In the genomic region with DNA sequence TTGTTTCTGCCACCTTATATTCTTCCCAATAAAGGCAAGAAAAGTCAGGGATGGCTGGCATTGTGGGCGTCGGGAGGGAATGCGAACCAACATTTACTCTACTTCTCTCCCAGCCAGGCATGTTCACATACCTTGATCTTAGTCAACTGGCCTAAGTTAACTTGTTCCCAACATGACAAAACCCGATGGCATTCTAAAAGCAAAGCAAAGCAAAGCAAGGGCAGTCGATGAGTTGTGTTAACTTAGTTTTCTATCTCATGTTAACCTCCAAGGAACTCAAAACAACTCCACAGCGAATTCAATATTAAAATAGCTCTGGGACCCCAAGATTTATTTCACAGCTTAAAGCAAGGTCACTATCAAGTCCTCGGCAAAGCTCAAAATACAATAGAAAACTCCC, we compare ENCODE assay signal across 9 cellular contexts. TPM values are rescaled to one million over a fixed set of nuclear protein-coding genes. Genes with fewer than 3 reads are reported as not detected.
A peak's percentile ranks its signal among the peaks of the same experiment; 100 is the strongest.
DNase-seq lines count a peak whose midpoint lies in the region; ATAC-seq and TF ChIP-seq lines count a peak whose summit lies in the region.
"Had no signal": no experiment of that assay in that cellular context is flagged by ENCODE, and none has a peak within 500 bp of the region (broad histone marks: within the 10 kb centered on the region; RNA-seq: fewer than 3 reads in every experiment).

No MANE protein-coding gene starts in this region.

- DNase-seq in left ventricle myocardium inferior (no peak), cardiac septum (ENCODE audit: low spot score) (no peak), astrocyte of the cerebellum (ENCODE audit: low read depth) (no peak), memory B cell (ENCODE audit: low spot score in 2 of 2) (no peak), uterus (no peak), germinal center (ENCODE audit: low spot score) (no peak), medulla oblongata (ENCODE audit: extremely low spot score) (no peak), SK-N-DZ (ENCODE audit: low spot score) (no peak)
- DNase-seq: NCI-H1092 treated with DMSO at 0.1 percent for 48 hours had no signal

- in situ Hi-C loops in astrocyte of the cerebellum (cut with HindIII; ENCODE audit: low sequenced_read_pairs), result no loop called here

- peak overlapping the region; percentile 91 for H3K4me3 Mint-ChIP-seq in memory B cell

- no peak for ATAC-seq in memory B cell (ENCODE audit: low read depth)

- H3K27me3 ChIP-seq in left ventricle myocardium inferior (ENCODE audit: low read depth), result no peaks in the 10 kb centered on the region
- H3K27me3 ChIP-seq in uterus, result no peaks in the 10 kb centered on the region

- H3K27ac ChIP-seq in left ventricle myocardium inferior (replicated peaks) (peak overlapping the region; percentile 94), uterus (peak overlapping the region; percentile 85)

- TF ChIP-seq POLR2A in uterus (IDR thresholded peaks at IDR 0.05), result no peak

- TF ChIP-seq CTCF in left ventricle myocardium inferior (IDR thresholded peaks at IDR 0.05; ENCODE audit: borderline replicate concordance) (no peak), astrocyte of the cerebellum (IDR thresholded peaks at IDR 0.05; ENCODE audit: low read depth, low read length, missing control alignments) (no peak), uterus (IDR thresholded peaks at IDR 0.05) (no peak)

- peaks cover 31% of the 10 kb centered on the region for H3K4me1 Mint-ChIP-seq in memory B cell

- H3K27me3 Mint-ChIP-seq in memory B cell, result no peaks in the 10 kb centered on the region

- intact Hi-C loops in left ventricle myocardium inferior (cut with micrococcal nuclease) (loop anchor here (10.0 kb wide), 1 partner anchor 230 kb away; no protein-coding TSS in a partner anchor), cardiac septum (cut with DNase I) (loop anchor here (5.0 kb wide), 2 partner anchors 208 to 227 kb away; a partner anchor contains a TSS), uterus (cut with DNase I; ENCODE audit: low total_unique reads) (loop anchor here (10.0 kb wide), 1 partner anchor 230 kb away; no protein-coding TSS in a partner anchor)

- H3K27ac Mint-ChIP-seq in memory B cell, result peak overlapping the region; percentile 20

- H3K36me3 Mint-ChIP-seq in memory B cell, result peaks cover 5% of the 10 kb centered on the region

- H3K36me3 ChIP-seq in left ventricle myocardium inferior (peaks cover 6% of the 10 kb centered on the region), uterus (no peaks in the 10 kb centered on the region)

- H3K9me3 Mint-ChIP-seq in memory B cell, result no peaks in the 10 kb centered on the region

- H3K4me1 ChIP-seq in left ventricle myocardium inferior (peaks cover 93% of the 10 kb centered on the region), uterus (peaks cover 0 to 9% of the 10 kb centered on the region in 2 donors)

- H3K9me3 ChIP-seq in left ventricle myocardium inferior (replicated peaks) (no peaks in the 10 kb centered on the region), uterus (no peaks in the 10 kb centered on the region)

- peak overlapping the region; percentile 85 for H3K4me3 ChIP-seq in left ventricle myocardium inferior
- H3K4me3 ChIP-seq in astrocyte of the cerebellum (ENCODE audit: low read depth, low read length), result peak overlapping the region; percentile 91
- H3K4me3 ChIP-seq in uterus, result peak overlapping the region; percentile 71 to 83

RNA-seq across cellular contexts. Expression of a gene that starts 1.2 kb away (rescaled TPM):
- total RNA-seq in left ventricle myocardium inferior (81.1 TPM), cardiac septum (83.4 TPM), uterus (10 to 100 TPM; 28.2 to 79.2 (median 46.2) TPM)
- polyA plus RNA-seq in SK-N-DZ (2014; cell fraction: cytosol; rRNA removed), result 32.7 and 37.3 TPM in 2 replicates
- polyA plus RNA-seq in SK-N-DZ (2014; cell fraction: nucleus; rRNA removed), result 14.4 and 29.5 TPM in 2 replicates
